Comparison of ENCODE assay signal across 25 cellular contexts in the genomic region with DNA sequence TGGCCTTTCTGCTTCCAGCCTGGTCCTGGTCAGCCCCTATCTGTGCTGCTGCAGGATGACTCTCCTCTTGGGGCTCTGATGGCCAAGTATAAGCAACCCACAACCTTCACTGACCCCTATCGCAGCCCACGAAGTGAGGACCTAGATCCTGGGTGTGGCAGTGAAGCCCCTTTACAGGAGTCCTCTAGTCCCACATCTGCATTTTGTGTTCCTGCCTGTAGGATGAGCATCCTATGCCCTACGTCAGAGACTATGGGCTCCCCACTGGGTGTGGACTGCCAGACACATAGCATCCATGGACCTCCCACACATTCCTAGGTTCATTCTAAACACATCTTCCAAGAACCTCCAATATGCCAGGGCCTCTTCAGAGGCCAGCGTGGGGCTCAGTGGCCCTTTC. TPM values are rescaled to one million over a fixed set of nuclear protein-coding genes. Genes with fewer than 3 reads are reported as not detected.
"Had no signal": no experiment of that assay in that cellular context is flagged by ENCODE, and none has a peak within 500 bp of the region (broad histone marks: within the 10 kb centered on the region; RNA-seq: fewer than 3 reads in every experiment).

No MANE protein-coding gene starts in this region.

- DNase-seq: activated CD4-positive, alpha-beta T cell treated with anti-CD3 and anti-CD28 coated beads for 1 hour; activated gamma-delta T cell treated with Interleukin-2 at 50 U/mL for 16 hours; activated naive CD8-positive, alpha-beta T cell treated with anti-CD3 and anti-CD28 coated beads, Interleukin-2, amount 10 ng/mL, durations not matched to agents 7 days and 5 days; body of pancreas; colonic mucosa; effector CD4-positive, alpha-beta T cell; gastrocnemius medialis; head of caudate nucleus; kidney glomerular epithelial cell; left ventricle myocardium inferior; mammary epithelial cell; pancreas; right lobe of liver; small intestine; stimulated activated CD4-positive, alpha-beta T cell treated with anti-CD3 and anti-CD28 coated beads, Interleukin-4, amount 100 ng/mL, for 24 hours; SW 1271; T-helper 2 cell; upper lobe of right lung had no signal

- H3K27ac ChIP-seq: body of pancreas, colonic mucosa, gastrocnemius medialis, left ventricle myocardium inferior, pancreas, right lobe of liver, upper lobe of right lung, VCaP had no signal

- H3K36me3 ChIP-seq: colonic mucosa, gastrocnemius medialis, left ventricle myocardium inferior, pancreas, right lobe of liver, upper lobe of right lung had no signal

- H3K27me3 ChIP-seq: body of pancreas, colonic mucosa, gastrocnemius medialis, pancreas, right lobe of liver, upper lobe of right lung had no signal

- H3K9me3 ChIP-seq: body of pancreas, colonic mucosa, gastrocnemius medialis, left ventricle myocardium inferior, pancreas, right lobe of liver, upper lobe of right lung had no signal

- H3K4me1 ChIP-seq: body of pancreas, colonic mucosa, gastrocnemius medialis, pancreas, right lobe of liver, upper lobe of right lung had no signal

- H3K9me3 Mint-ChIP-seq: activated naive CD8-positive, alpha-beta T cell treated with anti-CD3 and anti-CD28 coated beads, Interleukin-2, amount 10 ng/mL, durations not matched to agents 7 days and 5 days; activated T-helper 1 cell treated with anti-CD3 and anti-CD28 coated beads, Interleukin-12 subunit alpha, Interleukin-12 subunit beta, Interleukin-2, Interleukin-4 antibody, amounts not matched to agents 30 ng/mL and 10 ng/mL and 1 ng/mL, durations not matched to agents 14 hours and 24 hours and 36 hours; neural crest cell; stimulated activated effector memory CD8-positive, alpha-beta T cell treated with anti-CD3 and anti-CD28 coated beads, Interleukin-12 subunit alpha, Interleukin-12 subunit beta, amount 100 ng/mL, for 72 hours had no signal

- ATAC-seq: body of pancreas; esophagus mucosa; gastrocnemius medialis; pancreas; right lobe of liver; stimulated activated effector memory CD8-positive, alpha-beta T cell treated with anti-CD3 and anti-CD28 coated beads, Interleukin-12 subunit alpha, Interleukin-12 subunit beta, amount 100 ng/mL, for 72 hours; upper lobe of right lung had no signal

- H3K36me3 Mint-ChIP-seq: activated naive CD8-positive, alpha-beta T cell treated with anti-CD3 and anti-CD28 coated beads, Interleukin-2, amount 10 ng/mL, durations not matched to agents 7 days and 5 days; stimulated activated effector memory CD8-positive, alpha-beta T cell treated with anti-CD3 and anti-CD28 coated beads, Interleukin-12 subunit alpha, Interleukin-12 subunit beta, amount 100 ng/mL, for 72 hours had no signal

- H3K27ac Mint-ChIP-seq: activated naive CD8-positive, alpha-beta T cell treated with anti-CD3 and anti-CD28 coated beads, Interleukin-2, amount 10 ng/mL, durations not matched to agents 7 days and 5 days; activated T-helper 1 cell treated with anti-CD3 and anti-CD28 coated beads, Interleukin-12 subunit alpha, Interleukin-12 subunit beta, Interleukin-2, Interleukin-4 antibody, amounts not matched to agents 30 ng/mL and 10 ng/mL and 1 ng/mL, durations not matched to agents 14 hours and 24 hours and 36 hours; stimulated activated effector memory CD8-positive, alpha-beta T cell treated with anti-CD3 and anti-CD28 coated beads, Interleukin-12 subunit alpha, Interleukin-12 subunit beta, amount 100 ng/mL, for 72 hours had no signal

- H3K4me3 Mint-ChIP-seq: activated naive CD8-positive, alpha-beta T cell treated with anti-CD3 and anti-CD28 coated beads, Interleukin-2, amount 10 ng/mL, durations not matched to agents 7 days and 5 days; activated T-helper 1 cell treated with anti-CD3 and anti-CD28 coated beads, Interleukin-12 subunit alpha, Interleukin-12 subunit beta, Interleukin-2, Interleukin-4 antibody, amounts not matched to agents 30 ng/mL and 10 ng/mL and 1 ng/mL, durations not matched to agents 14 hours and 24 hours and 36 hours; central memory CD8-positive, alpha-beta T cell; neural crest cell; stimulated activated effector memory CD8-positive, alpha-beta T cell treated with anti-CD3 and anti-CD28 coated beads, Interleukin-12 subunit alpha, Interleukin-12 subunit beta, amount 100 ng/mL, for 72 hours had no signal

- H3K4me3 ChIP-seq: body of pancreas, colonic mucosa, gastrocnemius medialis, left ventricle myocardium inferior, pancreas, right lobe of liver, upper lobe of right lung had no signal

- H3K4me1 Mint-ChIP-seq: activated naive CD8-positive, alpha-beta T cell treated with anti-CD3 and anti-CD28 coated beads, Interleukin-2, amount 10 ng/mL, durations not matched to agents 7 days and 5 days; central memory CD8-positive, alpha-beta T cell; stimulated activated effector memory CD8-positive, alpha-beta T cell treated with anti-CD3 and anti-CD28 coated beads, Interleukin-12 subunit alpha, Interleukin-12 subunit beta, amount 100 ng/mL, for 72 hours had no signal

RNA-seq across cellular contexts. Expression of a gene that starts 29.0 kb away (rescaled TPM):
- total RNA-seq: activated CD8-positive, alpha-beta memory T cell treated with anti-CD3 and anti-CD28 coated beads for 36 hours had no signal
